20 cellular contexts compared by ENCODE assay signal in genomic region chr15:98957655-98958054, GRCh38. TPM values are rescaled to one million over a fixed set of nuclear protein-coding genes. Genes with fewer than 3 reads are reported as not detected.
DNase-seq lines count a peak whose midpoint lies in the region; ATAC-seq, FAIRE-seq and TF ChIP-seq lines count a peak whose summit lies in the region.
"Had no signal": no experiment of that assay in that cellular context is flagged by ENCODE, and none has a peak within 500 bp of the region (broad histone marks: within the 10 kb centered on the region; RNA-seq: fewer than 3 reads in every experiment).

No MANE protein-coding gene starts in this region.

- H3K36me3 ChIP-seq in endothelial cell of umbilical vein (ENCODE audit: control insufficient read depth in 2 of 2, extremely low read depth in 1 of 2, insufficient read depth in 2 of 2, low read length in 2 of 2) (peaks cover 0 to 32% of the 10 kb centered on the region in 2 experiments), psoas muscle (ENCODE audit: insufficient read depth in 1 of 2, low read depth in 1 of 2) (peaks cover 3 to 59% of the 10 kb centered on the region in 2 donors)

- WGBS in psoas muscle, 3 donors = 86 to 87% (median 87%) methylated on average over 6 of the region's 6 CpGs

- H3K27ac ChIP-seq in endothelial cell of umbilical vein (ENCODE audit: insufficient read depth, low read depth, low read length) = no peak overlapping the region
- H3K27ac ChIP-seq in psoas muscle = peak overlapping the region; percentile 91
- H3K27ac ChIP-seq: PC-9 had no signal

- H3K9me1 ChIP-seq in endothelial cell of umbilical vein (replicated peaks; ENCODE audit: control insufficient read depth, extremely low read depth, insufficient read depth, low read length) = no peaks in the 10 kb centered on the region

- POLR2A ChIA-PET in endothelial cell of umbilical vein (lab: Charles Lee) = no interaction called here

- dilution Hi-C loops in endothelial cell of umbilical vein (cut with MboI; ENCODE audit: extremely low pct_ligation_motif_present, low sequenced_read_pairs) = no loop called here

- no peak for TF ChIP-seq POLR2A in GM12891 (IDR thresholded peaks at IDR 0.05; ENCODE audit: low read depth, low read length)
- TF ChIP-seq POLR2A in endothelial cell of umbilical vein (IDR thresholded peaks at IDR 0.05; ENCODE audit: low read depth, low read length) = no peak

- TSS peak; percentile 10 for BruUV-seq in endothelial cell of umbilical vein (replicated peaks; lab: Mats Ljungman, UMichigan)

- H3K9me3 ChIP-seq in endothelial cell of umbilical vein (replicated peaks; ENCODE audit: control insufficient read depth, insufficient read depth, low read length) (no peaks in the 10 kb centered on the region), psoas muscle (no peaks in the 10 kb centered on the region)

- DNase-seq in GM12891 (ENCODE audit: insufficient read length, low spot score) (no peak), MV-4-11 (lab: John Stamatoyannopoulos, UW) (peak; percentile 24), endothelial cell of umbilical vein (ENCODE audit: low read depth, low spot score) (no peak), psoas muscle (no peak), DMS153 (lab: John Stamatoyannopoulos, UW) (no peak), glutamatergic neuron (no peak)
- DNase-seq: ACHN, AML-193, COR-L47, H9, IMR-90, NCI-H1417, NCI-H187, NCI-H2107, NCI-H524 had no signal

- no peak overlapping the region for H3K4me2 ChIP-seq in endothelial cell of umbilical vein (ENCODE audit: insufficient read depth, low read length)
- H3K4me2 ChIP-seq: PC-9 had no signal

- no peak overlapping the region for H3K4me3 ChIP-seq in endothelial cell of umbilical vein (replicated peaks in 1 of 3; ENCODE audit: insufficient read depth in 1 of 3, low read depth in 1 of 3, low read length in 3 of 3)
- H3K4me3 ChIP-seq in psoas muscle = no peak overlapping the region
- H3K4me3 ChIP-seq: PC-9 had no signal

- H3K4me1 ChIP-seq in endothelial cell of umbilical vein (ENCODE audit: control insufficient read depth, extremely low read depth, insufficient read depth, low read length) (no peaks in the 10 kb centered on the region), psoas muscle (peaks cover 39% of the 10 kb centered on the region)

- no peak overlapping the region for H3K27ac Mint-ChIP-seq in glutamatergic neuron (ENCODE audit: unreplicated experiment)
- H3K27ac Mint-ChIP-seq: T-helper 1 cell treated with Interleukin-12 subunit alpha and Interleukin-12 subunit beta and Interleukin-4 antibody, amounts not matched to agents 30 μg/mL and 1 μg/mL, for 36 hours had no signal

- ATAC-seq in psoas muscle (no peak), HG03439 (IDR thresholded peaks at IDR 0.05; ENCODE audit: unreplicated experiment) (no peak)

- no peak overlapping the region for H2AFZ ChIP-seq in endothelial cell of umbilical vein (ENCODE audit: low read depth, low read length)
- H2AFZ ChIP-seq: PC-9 had no signal

- CTCF ChIA-PET in endothelial cell of umbilical vein (lab: Charles Lee) = no interaction called here

- intact Hi-C loops in endothelial cell of umbilical vein (cut with micrococcal nuclease) (no loop called here), psoas muscle (cut with DNase I) (no loop called here)

- peaks cover 3% of the 10 kb centered on the region for H3K27me3 Mint-ChIP-seq in glutamatergic neuron (ENCODE audit: unreplicated experiment)

- peaks cover 10% of the 10 kb centered on the region for H3K9me3 Mint-ChIP-seq in glutamatergic neuron (ENCODE audit: unreplicated experiment)

- H3K4me3 Mint-ChIP-seq in glutamatergic neuron (ENCODE audit: unreplicated experiment) = no peak overlapping the region
- H3K4me3 Mint-ChIP-seq: H9; T-helper 1 cell treated with Interleukin-12 subunit alpha and Interleukin-12 subunit beta and Interleukin-4 antibody, amounts not matched to agents 30 μg/mL and 1 μg/mL, for 36 hours had no signal

- H3K27me3 ChIP-seq in endothelial cell of umbilical vein (ENCODE audit: control insufficient read depth in 2 of 2, insufficient read depth in 2 of 2, low read length in 2 of 2) = no peaks in the 10 kb centered on the region
- H3K27me3 ChIP-seq in psoas muscle (ENCODE audit: insufficient read depth in 3 of 3, low read length in 2 of 3) = no peaks in the 10 kb centered on the region

- no peak overlapping the region for H3K9ac ChIP-seq in endothelial cell of umbilical vein (replicated peaks; ENCODE audit: extremely low read depth, insufficient read depth, low read length)

- peaks cover 23% of the 10 kb centered on the region for H3K36me3 Mint-ChIP-seq in glutamatergic neuron (ENCODE audit: unreplicated experiment)

- H4K20me1 ChIP-seq in endothelial cell of umbilical vein (replicated peaks; ENCODE audit: control insufficient read depth, extremely low read depth, insufficient read depth, low read length) = no peaks in the 10 kb centered on the region

- H3K79me2 ChIP-seq in endothelial cell of umbilical vein (ENCODE audit: control insufficient read depth, insufficient read depth, low read length) = no peaks in the 10 kb centered on the region

- TF ChIP-seq CTCF in endothelial cell of umbilical vein (IDR thresholded peaks at IDR 0.05; ENCODE audit: extremely low read depth in 1 of 2, insufficient read depth in 1 of 2, low read depth in 1 of 2, low read length in 2 of 2) (no peak), psoas muscle (IDR thresholded peaks at IDR 0.05) (no peak), glutamatergic neuron (IDR thresholded peaks at IDR 0.05; ENCODE audit: partially characterized antibody, unreplicated experiment) (no peak)

- H3K4me1 Mint-ChIP-seq in glutamatergic neuron (ENCODE audit: low read depth, unreplicated experiment) = no peaks in the 10 kb centered on the region
- H3K4me1 Mint-ChIP-seq: H9 had no signal

- FAIRE-seq in GM12891 (lab: Jason Lieb, UNC) (no peak), endothelial cell of umbilical vein (lab: Jason Lieb, UNC) (no peak)
- FAIRE-seq: HTR-8/SVneo had no signal

TF ChIP-seq in GM12891, 5 proteins besides CTCF, POLR2A, EP300 and RAD21:
- TF ChIP-seq SPI1 (IDR thresholded peaks at IDR 0.05; ENCODE audit: low read depth, low read length) (0 out of 2 replicates have a peak, but pooled peaks have one; percentile 11), TAF1 (IDR thresholded peaks at IDR 0.05; ENCODE audit: low read depth, low read length) (no peak)

TF ChIP-seq in endothelial cell of umbilical vein, 7 proteins besides CTCF, POLR2A, EP300 and RAD21:
- TF ChIP-seq GATA2 (IDR thresholded peaks at IDR 0.05; ENCODE audit: insufficient read depth, insufficient read length, low read depth, low read length) (no peak), MAX (IDR thresholded peaks at IDR 0.05; ENCODE audit: insufficient read depth, insufficient read length) (no peak), POLR2AphosphoS5 (IDR thresholded peaks at IDR 0.05; ENCODE audit: insufficient read depth, low read depth, low read length) (no peak), EZH2 (IDR thresholded peaks at IDR 0.05; ENCODE audit: borderline replicate concordance, low read depth, low read length, severe bottlenecking) (no peak), MYC (IDR thresholded peaks at IDR 0.05; ENCODE audit: low read depth, low read length) (no peak), FOS (IDR thresholded peaks at IDR 0.05; ENCODE audit: borderline replicate concordance, insufficient read depth, low read length) (no peak), JUN (IDR thresholded peaks at IDR 0.05; ENCODE audit: borderline replicate concordance, insufficient read depth, insufficient read length, low read depth) (no peak)

RNA-seq across cellular contexts. Expression of gene PGPEP1L, which starts 49.9 kb away (rescaled TPM):
- polyA plus RNA-seq in GM12891 (2012; ENCODE audit: low read depth, missing spikeins) = not detected
- total RNA-seq in endothelial cell of umbilical vein = not detected in 2 replicates
- polyA plus RNA-seq in endothelial cell of umbilical vein = not detected in 2 replicates
- polyA plus RNA-seq in endothelial cell of umbilical vein (2011; cell fraction: cytosol; rRNA removed) = not detected in 2 replicates
- not detected in 2 replicates for polyA plus RNA-seq in endothelial cell of umbilical vein (2011; cell fraction: nucleus; rRNA removed)
- not detected in 2 replicates for polyA plus RNA-seq in endothelial cell of umbilical vein (2012)
- polyA minus RNA-seq in endothelial cell of umbilical vein = not detected in 2 replicates
- polyA minus RNA-seq in endothelial cell of umbilical vein (2011; cell fraction: cytosol; rRNA and poly(A)+ RNA removed) = not detected
- polyA minus RNA-seq in endothelial cell of umbilical vein (2011; cell fraction: nucleus; rRNA and poly(A)+ RNA removed) = not detected in 2 replicates
- 1 to 10 TPM; 4.6 to 8.5 (median 6.7) TPM for total RNA-seq in psoas muscle
- 10 to 100 TPM in 2 of 3 donors, 1 to 10 TPM in 1; 3.8 to 16.9 (median 12.4) TPM for polyA plus RNA-seq in psoas muscle
- total RNA-seq in glutamatergic neuron (ENCODE audit: unreplicated experiment) = not detected
- total RNA-seq: H9, IMR-90, LHCN-M2, PC-9 had no signal
- polyA plus RNA-seq: IMR-90 had no signal
